In the genomic region with DNA sequence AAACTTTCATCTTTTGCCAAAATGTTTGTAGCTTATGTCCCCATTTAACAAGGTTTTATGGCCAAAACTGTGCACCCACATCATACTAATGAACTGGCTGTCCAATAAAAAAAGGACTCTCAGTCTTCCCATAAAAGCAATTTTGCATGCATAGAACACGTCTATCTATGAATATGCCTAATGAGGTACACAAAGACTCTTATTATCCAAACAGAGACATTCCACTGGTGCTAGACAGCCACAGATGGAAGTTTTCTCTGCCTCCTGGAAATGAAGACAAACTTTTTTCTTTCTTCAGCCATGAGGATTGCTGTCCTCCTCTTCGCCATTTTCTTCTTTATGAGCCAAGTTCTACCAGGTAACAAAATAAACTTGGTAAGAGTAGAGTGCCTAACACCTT, we compare ENCODE assay signal across 19 cellular contexts. TPM values are rescaled to one million over a fixed set of nuclear protein-coding genes. Genes with fewer than 3 reads are reported as not detected.
"Had no signal": no experiment of that assay in that cellular context is flagged by ENCODE, and none has a peak within 500 bp of the region (broad histone marks: within the 10 kb centered on the region; RNA-seq: fewer than 3 reads in every experiment).

A gene with protein sequence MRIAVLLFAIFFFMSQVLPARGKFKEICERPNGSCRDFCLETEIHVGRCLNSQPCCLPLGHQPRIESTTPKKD (plus strand): TSS at position 301 of the 400 bp plus-strand sequence. CDS start 0 bp downstream, at position 301.

RNA-seq across cellular contexts. Expression of the gene that starts here (rescaled TPM):
- total RNA-seq: activated naive CD4-positive, alpha-beta T cell treated with anti-CD3 and anti-CD28 coated beads for 36 hours; activated naive CD4-positive, alpha-beta T cell treated with anti-CD3 and anti-CD28 coated beads, Interleukin-2, amount 50 U/mL, for 72 hours; activated naive CD8-positive, alpha-beta T cell treated with anti-CD3 and anti-CD28 coated beads for 36 hours; activated naive CD8-positive, alpha-beta T cell treated with anti-CD3 and anti-CD28 coated beads, Interleukin-2, amount 10 ng/mL, durations not matched to agents 7 days and 5 days; activated T-cell treated with anti-CD3 and anti-CD28 coated beads, Interleukin-2, amount 50 U/mL, for 4 hours; activated T-cell treated with anti-CD3 and anti-CD28 coated beads, Interleukin-2, amount 50 U/mL, for 72 hours; activated T-helper 1 cell treated with anti-CD3 and anti-CD28 coated beads, Interleukin-12 subunit alpha, Interleukin-12 subunit beta, Interleukin-2, Interleukin-4 antibody, amounts not matched to agents 30 ng/mL and 10 ng/mL and 1 ng/mL, durations not matched to agents 14 hours and 24 hours and 36 hours; activated T-helper 17 cell treated with anti-CD3 and anti-CD28 coated beads, Interleukin-2, amount 50 U/mL, for 72 hours; activated T-helper 2 cell treated with anti-CD3 and anti-CD28 coated beads, Interferon-gamma antibody, Interleukin-2, Interleukin-4, amounts not matched to agents 10 μg/mL and 5 μg/mL and 100 μg/mL, durations not matched to agents 14 hours and 24 hours and 36 hours; adrenal gland; aorta; ascending aorta; astrocyte; body of pancreas; breast epithelium; bronchial epithelial cell; cardiac muscle cell; cardiac septum had no signal
- polyA plus RNA-seq: adipose tissue, adrenal gland, aorta, cardiac muscle cell had no signal
